ENCODE assay signal across 3 cellular contexts in the genomic region with DNA sequence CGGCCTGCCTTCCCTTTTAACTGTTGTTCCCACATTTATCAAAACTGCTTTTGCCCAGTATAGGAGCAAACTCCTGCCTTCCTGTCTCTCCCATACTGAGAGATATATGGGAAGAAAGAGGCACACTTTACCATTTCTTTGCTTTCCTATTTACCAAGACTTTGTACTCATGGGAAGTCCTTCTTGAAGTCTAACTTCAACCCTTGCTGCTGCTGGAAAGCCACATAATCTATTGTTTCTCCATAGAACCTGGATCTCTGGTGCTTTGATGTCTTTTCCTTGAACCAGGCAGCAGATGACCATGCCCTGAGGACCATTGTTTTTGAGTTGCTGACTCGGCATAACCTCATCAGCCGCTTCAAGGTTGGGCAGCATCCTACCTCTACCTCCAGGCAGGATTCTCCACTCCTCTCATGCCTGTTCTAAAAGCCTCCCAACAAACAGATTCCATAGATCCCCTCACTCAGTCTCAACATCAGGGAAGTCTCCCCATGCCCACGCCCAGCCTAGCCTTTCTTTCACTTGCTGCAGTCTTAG.
TF ChIP-seq lines count a peak whose summit lies in the region.

No MANE protein-coding gene starts in this region.

TF ChIP-seq in A549, 52 proteins besides CTCF, POLR2A, EP300 and RAD21:
- peak; percentile 87 for TF ChIP-seq MAFK (IDR thresholded peaks at IDR 0.05; ENCODE audit: partially characterized antibody)
- TF ChIP-seq KDM1A (IDR thresholded peaks at IDR 0.05; ENCODE audit: low read depth), result no peak

TF ChIP-seq in IMR-90, 13 proteins besides CTCF, POLR2A, EP300 and RAD21:
- TF ChIP-seq BHLHE40 (IDR thresholded peaks at IDR 0.05; ENCODE audit: low read depth, low read length) (no peak), MAFK (IDR thresholded peaks at IDR 0.05; ENCODE audit: low read depth, low read length) (peak; percentile 87), MXI1 (IDR thresholded peaks at IDR 0.05; ENCODE audit: borderline replicate concordance, low read depth, low read length) (no peak), MAZ (IDR thresholded peaks at IDR 0.05; ENCODE audit: borderline replicate concordance, low read depth, low read length) (no peak), CEBPB (IDR thresholded peaks at IDR 0.05; ENCODE audit: low read depth, low read length) (no peak), RFX5 (IDR thresholded peaks at IDR 0.05; ENCODE audit: low read depth, low read length) (no peak), FOS (IDR thresholded peaks at IDR 0.05; ENCODE audit: low read depth, low read length) (no peak), SMC3 (IDR thresholded peaks at IDR 0.05; ENCODE audit: low read depth, low read length) (no peak)

TF ChIP-seq in K562, 482 proteins besides CTCF, POLR2A, EP300 and RAD21:
- TF ChIP-seq MAFF (IDR thresholded peaks at IDR 0.05; ENCODE audit: low read length), result peak; percentile 65
- peak; percentile 69 for TF ChIP-seq MAFK (IDR thresholded peaks at IDR 0.05; ENCODE audit: low read length)
- no peak for TF ChIP-seq KHSRP (IDR thresholded peaks at IDR 0.05)
- TF ChIP-seq BCOR (IDR thresholded peaks at IDR 0.05), result 0 out of 2 replicates have a peak, but pooled peaks have one; percentile 15
- peak; percentile 86 for TF ChIP-seq ZNF316 (IDR thresholded peaks at IDR 0.05)
- TF ChIP-seq MTA1 (IDR thresholded peaks at IDR 0.05; ENCODE audit: borderline replicate concordance), result no peak
- peak; percentile 66; the same call in 1 of the 2 replicates for TF ChIP-seq C11orf30 (IDR thresholded peaks at IDR 0.05; ENCODE audit: low read depth)
- TF ChIP-seq MAFG (tag; conservative IDR thresholded peaks at IDR 0.05), result peak; percentile 60
